18 cellular contexts compared by ENCODE assay signal in the genomic region with DNA sequence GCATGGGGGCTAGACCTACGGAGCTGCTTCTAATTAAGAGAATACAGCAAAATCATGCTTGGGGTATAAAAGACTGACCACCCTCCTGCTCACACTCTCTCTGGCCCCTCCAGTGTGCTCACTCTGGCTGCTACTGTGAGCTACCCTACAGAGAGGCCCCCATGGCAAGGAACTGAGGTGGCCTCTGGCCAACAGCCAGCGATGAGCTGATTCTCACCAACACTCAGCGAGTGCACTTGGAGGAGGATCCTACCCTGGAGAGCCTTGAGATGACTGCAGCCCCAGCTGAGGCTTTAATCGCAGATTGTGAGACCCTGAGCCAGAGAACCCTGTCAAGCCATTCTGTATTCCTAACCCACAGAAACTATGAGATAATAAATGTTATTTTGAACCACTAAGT.
DNase-seq lines count a peak whose midpoint lies in the region; ATAC-seq and TF ChIP-seq lines count a peak whose summit lies in the region.
"Had no signal": no experiment of that assay in that cellular context is flagged by ENCODE, and none has a peak within 500 bp of the region (broad histone marks: within the 10 kb centered on the region; RNA-seq: fewer than 3 reads in every experiment).

No MANE protein-coding gene starts in this region.

- in situ Hi-C loops in brain microvascular endothelial cell (cut with HindIII; ENCODE audit: low pct_ligation_motif_present, low sequenced_read_pairs): loop anchor here (25.0 kb wide), 1 partner anchor 287 kb away; a partner anchor contains a TSS

- WGBS in mesodermal cell (ENCODE audit: insufficient coverage in 2 of 2), 2 experiments: 79 to 97% methylated on average over 3 of the region's 4 CpGs

- H3K4me3 ChIP-seq in brain microvascular endothelial cell (ENCODE audit: low read depth, low read length) (no peak overlapping the region), mesodermal cell (ENCODE audit: extremely low read depth, insufficient read depth, low read length, poor library complexity, severe bottlenecking) (no peak overlapping the region)
- H3K4me3 ChIP-seq: BLaER1, upper lobe of left lung had no signal

- H3K9me3 ChIP-seq in mesodermal cell (ENCODE audit: control insufficient read depth, low read length): peaks cover 2% of the 10 kb centered on the region
- H3K9me3 ChIP-seq: upper lobe of left lung had no signal

- peak; percentile 53 for DNase-seq in AG20443 (ENCODE audit: low spot score)
- peak; percentile 45 for DNase-seq in M059J (ENCODE audit: low read depth)
- peak; percentile 68 for DNase-seq in brain microvascular endothelial cell
- DNase-seq in DMS53 treated with DMSO at 0.1 percent for 48 hours (lab: John Stamatoyannopoulos, UW; ENCODE audit: unreplicated experiment): no peak
- no peak for DNase-seq in activated naive CD4-positive, alpha-beta T cell treated with anti-CD3 and anti-CD28 coated beads, Interleukin-2, amount 50 U/mL, for 72 hours (ENCODE audit: low spot score in 2 of 2)
- DNase-seq: activated CD4-positive, alpha-beta T cell treated with anti-CD3 and anti-CD28 coated beads, Interleukin-2, amount 10 ng/mL, durations not matched to agents 24 days and 14 days; activated T-cell treated with anti-CD3 and anti-CD28 coated beads, Interleukin-2, amount 50 U/mL, for 48 hours; DND-41; H7; kidney; MM.1S; stimulated activated CD4-positive, alpha-beta T cell treated with anti-CD3 and anti-CD28 coated beads, Interleukin-4, amount 100 ng/mL, for 1 hour; T-helper 17 cell; upper lobe of left lung had no signal

- peaks cover 1% of the 10 kb centered on the region in 2 donors for H3K36me3 Mint-ChIP-seq in activated naive CD4-positive, alpha-beta T cell treated with anti-CD3 and anti-CD28 coated beads, Interleukin-2, amount 50 U/mL, for 72 hours

- TF ChIP-seq CTCF in brain microvascular endothelial cell (IDR thresholded peaks at IDR 0.05; ENCODE audit: low read depth, low read length, missing control alignments): no peak

- peaks cover 33% of the 10 kb centered on the region for H3K4me1 ChIP-seq in mesodermal cell (ENCODE audit: control insufficient read depth, insufficient read depth, low read length, poor library complexity, severe bottlenecking)
- H3K4me1 ChIP-seq: BLaER1 had no signal

- H3K27ac ChIP-seq in brain microvascular endothelial cell (peak overlapping the region; percentile 50), mesodermal cell (ENCODE audit: low read depth, low read length, severe bottlenecking) (peak overlapping the region; percentile 49)
- H3K27ac ChIP-seq: BLaER1, upper lobe of left lung had no signal

- H3K36me3 ChIP-seq in brain microvascular endothelial cell (replicated peaks): no peaks in the 10 kb centered on the region
- H3K36me3 ChIP-seq in mesodermal cell (ENCODE audit: control insufficient read depth, insufficient read depth, low read length): no peaks in the 10 kb centered on the region
- H3K36me3 ChIP-seq: BLaER1, upper lobe of left lung had no signal

- H3K27me3 ChIP-seq in brain microvascular endothelial cell (replicated peaks): no peaks in the 10 kb centered on the region
- H3K27me3 ChIP-seq: BLaER1, upper lobe of left lung had no signal

- no peak overlapping the region for H3K27ac Mint-ChIP-seq in activated naive CD4-positive, alpha-beta T cell treated with anti-CD3 and anti-CD28 coated beads, Interleukin-2, amount 50 U/mL, for 72 hours
- H3K27ac Mint-ChIP-seq: activated CD4-positive, alpha-beta T cell treated with anti-CD3 and anti-CD28 coated beads, Interleukin-2, amount 10 ng/mL, durations not matched to agents 24 days and 14 days; T-helper 17 cell had no signal

- ATAC-seq in GM21515 (IDR thresholded peaks at IDR 0.05; ENCODE audit: unreplicated experiment) (no peak), HG02759 (IDR thresholded peaks at IDR 0.05; ENCODE audit: unreplicated experiment) (no peak)
- ATAC-seq in activated naive CD4-positive, alpha-beta T cell treated with anti-CD3 and anti-CD28 coated beads, Interleukin-2, amount 50 U/mL, for 72 hours: no peak
- ATAC-seq: T-helper 17 cell had no signal

- no peaks in the 10 kb centered on the region for H3K9me3 Mint-ChIP-seq in activated naive CD4-positive, alpha-beta T cell treated with anti-CD3 and anti-CD28 coated beads, Interleukin-2, amount 50 U/mL, for 72 hours

Comparison
In these comparisons a context has a peak if more than half of its experiments do, and no peak if none do; other contexts are left out.
1. DNase-seq: peak in AG20443 (single experiment), M059J (single experiment) and brain microvascular endothelial cell (single experiment); none in DMS53 treated with DMSO at 0.1 percent for 48 hours (single experiment) and activated naive CD4-positive, alpha-beta T cell treated with anti-CD3 and anti-CD28 coated beads, Interleukin-2, amount 50 U/mL, for 72 hours (0 of 2).